ENCODE assay signal across 25 cellular contexts in the genomic region with DNA sequence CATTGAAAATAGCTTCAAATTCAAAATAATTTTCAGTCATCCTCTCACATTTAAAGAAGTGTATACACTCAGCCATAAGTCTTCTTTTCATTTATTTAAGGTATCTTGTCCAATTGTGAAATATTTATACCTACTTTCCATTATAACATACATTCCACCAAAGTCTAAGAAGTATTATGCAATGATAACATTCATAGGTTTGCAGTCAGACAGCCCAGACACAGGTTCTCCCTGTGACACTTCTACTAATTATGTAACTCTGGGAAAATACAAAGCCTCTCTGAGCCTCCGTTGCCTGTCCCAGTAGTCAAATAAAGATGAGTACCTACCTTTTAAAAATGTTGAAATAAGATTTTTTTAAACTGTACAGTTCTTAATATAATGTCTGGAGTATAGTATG.
"Had no signal": no experiment of that assay in that cellular context is flagged by ENCODE, and none has a peak within 500 bp of the region (broad histone marks: within the 10 kb centered on the region; RNA-seq: fewer than 3 reads in every experiment).

No MANE protein-coding gene starts in this region.

- H3K4me2 ChIP-seq: neural progenitor cell had no signal

- H3K27me3 ChIP-seq: esophagus squamous epithelium, heart right ventricle, neural progenitor cell, right lobe of liver, vagina had no signal

- FAIRE-seq: endothelial cell of umbilical vein, keratinocyte, small intestine had no signal

- DNase-seq: dermis blood vessel endothelial cell; effector memory CD4-positive, alpha-beta T cell; erythroblast; esophagus squamous epithelium; foreskin melanocyte; glutamatergic neuron; heart right ventricle; hypothalamus; immature natural killer cell; mesenchymal stem cell; mucosa of descending colon; naive B cell; right lobe of liver; small intestine; stimulated activated CD4-positive, alpha-beta T cell treated with anti-CD3 and anti-CD28 coated beads, Interleukin-15, amount 100 ng/mL, for 24 hours; stimulated activated CD4-positive, alpha-beta T cell treated with anti-CD3 and anti-CD28 coated beads, Interleukin-2, amount 100 ng/mL, for 48 hours; stimulated activated naive B cell treated with anti-CD40 and anti-IgM and Interleukin-4, amounts not matched to agents 10 μg/mL and 1 μg/mL and 100 μg/mL, for 72 hours had no signal

- H3K4me3 ChIP-seq: coronary artery, esophagus squamous epithelium, heart right ventricle, lung, mucosa of descending colon, neural progenitor cell, right lobe of liver, vagina had no signal

- H3K9ac ChIP-seq: neural progenitor cell, parathyroid adenoma had no signal

- H3K36me3 ChIP-seq: esophagus squamous epithelium, heart right ventricle, neural progenitor cell, right lobe of liver, vagina had no signal

- H3K27ac ChIP-seq: coronary artery, esophagus squamous epithelium, heart right ventricle, neural progenitor cell, parathyroid adenoma, right lobe of liver, vagina had no signal

- H2AFZ ChIP-seq: neural progenitor cell, parathyroid adenoma had no signal

- H3K79me2 ChIP-seq: parathyroid adenoma had no signal

- ATAC-seq: heart right ventricle; mucosa of descending colon; natural killer cell treated with Interleukin-12 subunit alpha and Interleukin-12 subunit beta and Interleukin-15 and Interleukin-18, amount 100 ng/mL, for 72 hours; stimulated activated naive B cell treated with anti-CD40 and anti-IgM and Interleukin-4, amounts not matched to agents 10 μg/mL and 1 μg/mL and 100 μg/mL, for 72 hours had no signal

- H3K9me3 ChIP-seq: esophagus squamous epithelium, heart right ventricle, mucosa of descending colon, right lobe of liver, vagina had no signal

- H3K4me1 ChIP-seq: esophagus squamous epithelium, heart right ventricle, neural progenitor cell, parathyroid adenoma, vagina had no signal
